ENCODE assay signal across 1 cellular context in the genomic region with DNA sequence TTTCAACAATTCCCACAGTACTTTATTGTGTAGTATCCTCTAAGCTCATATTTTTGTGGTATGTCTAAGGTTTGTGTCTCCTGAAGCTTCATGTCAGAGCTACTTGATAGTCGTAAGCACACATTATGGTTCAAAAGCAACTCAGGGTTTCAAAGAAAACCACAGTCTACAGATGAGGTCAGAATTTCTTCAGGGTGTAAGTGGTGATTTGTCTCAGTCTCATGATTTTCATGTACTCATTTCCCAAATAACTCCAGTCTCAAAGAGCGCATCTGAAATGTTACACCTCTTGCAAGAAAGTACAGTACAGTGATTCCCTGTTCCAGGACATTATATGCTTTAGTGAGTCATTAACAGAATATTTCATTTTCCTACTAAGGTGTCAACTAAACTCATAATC.
TF ChIP-seq lines count a peak whose summit lies in the region.

No MANE protein-coding gene starts in this region.

TF ChIP-seq in GM12878, 131 proteins besides CTCF, POLR2A, EP300 and RAD21 (continues in another document):
- TF ChIP-seq, protein P1, sequence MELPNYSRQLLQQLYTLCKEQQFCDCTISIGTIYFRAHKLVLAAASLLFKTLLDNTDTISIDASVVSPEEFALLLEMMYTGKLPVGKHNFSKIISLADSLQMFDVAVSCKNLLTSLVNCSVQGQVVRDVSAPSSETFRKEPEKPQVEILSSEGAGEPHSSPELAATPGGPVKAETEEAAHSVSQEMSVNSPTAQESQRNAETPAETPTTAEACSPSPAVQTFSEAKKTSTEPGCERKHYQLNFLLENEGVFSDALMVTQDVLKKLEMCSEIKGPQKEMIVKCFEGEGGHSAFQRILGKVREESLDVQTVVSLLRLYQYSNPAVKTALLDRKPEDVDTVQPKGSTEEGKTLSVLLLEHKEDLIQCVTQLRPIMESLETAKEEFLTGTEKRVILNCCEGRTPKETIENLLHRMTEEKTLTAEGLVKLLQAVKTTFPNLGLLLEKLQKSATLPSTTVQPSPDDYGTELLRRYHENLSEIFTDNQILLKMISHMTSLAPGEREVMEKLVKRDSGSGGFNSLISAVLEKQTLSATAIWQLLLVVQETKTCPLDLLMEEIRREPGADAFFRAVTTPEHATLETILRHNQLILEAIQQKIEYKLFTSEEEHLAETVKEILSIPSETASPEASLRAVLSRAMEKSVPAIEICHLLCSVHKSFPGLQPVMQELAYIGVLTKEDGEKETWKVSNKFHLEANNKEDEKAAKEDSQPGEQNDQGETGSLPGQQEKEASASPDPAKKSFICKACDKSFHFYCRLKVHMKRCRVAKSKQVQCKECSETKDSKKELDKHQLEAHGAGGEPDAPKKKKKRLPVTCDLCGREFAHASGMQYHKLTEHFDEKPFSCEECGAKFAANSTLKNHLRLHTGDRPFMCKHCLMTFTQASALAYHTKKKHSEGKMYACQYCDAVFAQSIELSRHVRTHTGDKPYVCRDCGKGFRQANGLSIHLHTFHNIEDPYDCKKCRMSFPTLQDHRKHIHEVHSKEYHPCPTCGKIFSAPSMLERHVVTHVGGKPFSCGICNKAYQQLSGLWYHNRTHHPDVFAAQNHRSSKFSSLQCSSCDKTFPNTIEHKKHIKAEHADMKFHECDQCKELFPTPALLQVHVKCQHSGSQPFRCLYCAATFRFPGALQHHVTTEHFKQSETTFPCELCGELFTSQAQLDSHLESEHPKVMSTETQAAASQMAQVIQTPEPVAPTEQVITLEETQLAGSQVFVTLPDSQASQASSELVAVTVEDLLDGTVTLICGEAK (IDR thresholded peaks at IDR 0.05; ENCODE audit: borderline replicate concordance) = no peak
- TF ChIP-seq BRCA1 (IDR thresholded peaks at IDR 0.05; ENCODE audit: low read depth, low read length) = no peak
- TF ChIP-seq HDGF (IDR thresholded peaks at IDR 0.05) = no peak
- no peak for TF ChIP-seq SMARCA5 (IDR thresholded peaks at IDR 0.05)
- TF ChIP-seq YBX1 (IDR thresholded peaks at IDR 0.05) = no peak
- TF ChIP-seq TCF7 (IDR thresholded peaks at IDR 0.05; ENCODE audit: borderline replicate concordance) = no peak
- TF ChIP-seq NKRF (conservative IDR thresholded peaks at IDR 0.05) = no peak
- TF ChIP-seq, protein P2, sequence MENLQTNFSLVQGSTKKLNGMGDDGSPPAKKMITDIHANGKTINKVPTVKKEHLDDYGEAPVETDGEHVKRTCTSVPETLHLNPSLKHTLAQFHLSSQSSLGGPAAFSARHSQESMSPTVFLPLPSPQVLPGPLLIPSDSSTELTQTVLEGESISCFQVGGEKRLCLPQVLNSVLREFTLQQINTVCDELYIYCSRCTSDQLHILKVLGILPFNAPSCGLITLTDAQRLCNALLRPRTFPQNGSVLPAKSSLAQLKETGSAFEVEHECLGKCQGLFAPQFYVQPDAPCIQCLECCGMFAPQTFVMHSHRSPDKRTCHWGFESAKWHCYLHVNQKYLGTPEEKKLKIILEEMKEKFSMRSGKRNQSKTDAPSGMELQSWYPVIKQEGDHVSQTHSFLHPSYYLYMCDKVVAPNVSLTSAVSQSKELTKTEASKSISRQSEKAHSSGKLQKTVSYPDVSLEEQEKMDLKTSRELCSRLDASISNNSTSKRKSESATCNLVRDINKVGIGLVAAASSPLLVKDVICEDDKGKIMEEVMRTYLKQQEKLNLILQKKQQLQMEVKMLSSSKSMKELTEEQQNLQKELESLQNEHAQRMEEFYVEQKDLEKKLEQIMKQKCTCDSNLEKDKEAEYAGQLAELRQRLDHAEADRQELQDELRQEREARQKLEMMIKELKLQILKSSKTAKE (IDR thresholded peaks at IDR 0.05; ENCODE audit: low read depth, poor library complexity, severe bottlenecking) = peak; percentile 59
- TF ChIP-seq SIN3A (IDR thresholded peaks at IDR 0.05; ENCODE audit: low read depth, low read length) = no peak
- TF ChIP-seq NFYA (IDR thresholded peaks at IDR 0.05; ENCODE audit: borderline replicate concordance, low read depth, low read length) = no peak
- TF ChIP-seq ETV6 (conservative IDR thresholded peaks at IDR 0.05 in 1 of 2, IDR thresholded peaks at IDR 0.05 in 1 of 2; ENCODE audit: borderline replicate concordance in 1 of 2, low read depth in 1 of 2) = no peak
- no peak for TF ChIP-seq HCFC1 (IDR thresholded peaks at IDR 0.05; ENCODE audit: low read length)
- TF ChIP-seq ZBED1 (IDR thresholded peaks at IDR 0.05; ENCODE audit: borderline replicate concordance) = no peak
- no peak for TF ChIP-seq PRDM15 (CRISPR knock-in tag; IDR thresholded peaks at IDR 0.05)
- no peak for TF ChIP-seq ZSCAN29 (IDR thresholded peaks at IDR 0.05)
- TF ChIP-seq CBX3 (IDR thresholded peaks at IDR 0.05; ENCODE audit: borderline replicate concordance, low read depth) = no peak
- TF ChIP-seq NR2C1 (IDR thresholded peaks at IDR 0.05) = no peak
- TF ChIP-seq TBL1XR1 (IDR thresholded peaks at IDR 0.05; ENCODE audit: low read depth, low read length) = no peak
- no peak for TF ChIP-seq CHD4 (IDR thresholded peaks at IDR 0.05)
- TF ChIP-seq RAD51 (IDR thresholded peaks at IDR 0.05) = no peak
- TF ChIP-seq KLF5 (IDR thresholded peaks at IDR 0.05; ENCODE audit: partially characterized antibody) = no peak
- TF ChIP-seq E2F4 (IDR thresholded peaks at IDR 0.05; ENCODE audit: low read depth, low read length) = no peak
- peak; percentile 75; the same call in 1 of the 2 replicates for TF ChIP-seq ATF2 (IDR thresholded peaks at IDR 0.05; ENCODE audit: low read length)
- no peak; the same call in 1 of the 2 replicates for TF ChIP-seq FOXM1 (IDR thresholded peaks at IDR 0.05; ENCODE audit: low read depth, low read length)
- no peak for TF ChIP-seq ZNF217 (IDR thresholded peaks at IDR 0.05)
- TF ChIP-seq ZBTB11 (CRISPR knock-in tag; IDR thresholded peaks at IDR 0.05) = no peak
- 0 out of 2 replicates have a peak, but pooled peaks have one; percentile 29 for TF ChIP-seq EED (IDR thresholded peaks at IDR 0.05; ENCODE audit: low read depth)
- no peak for TF ChIP-seq POLR2AphosphoS5 (IDR thresholded peaks at IDR 0.05; ENCODE audit: low read length)
- no peak for TF ChIP-seq IRF4 (IDR thresholded peaks at IDR 0.05; ENCODE audit: low read depth, low read length)
- TF ChIP-seq, protein P3, sequence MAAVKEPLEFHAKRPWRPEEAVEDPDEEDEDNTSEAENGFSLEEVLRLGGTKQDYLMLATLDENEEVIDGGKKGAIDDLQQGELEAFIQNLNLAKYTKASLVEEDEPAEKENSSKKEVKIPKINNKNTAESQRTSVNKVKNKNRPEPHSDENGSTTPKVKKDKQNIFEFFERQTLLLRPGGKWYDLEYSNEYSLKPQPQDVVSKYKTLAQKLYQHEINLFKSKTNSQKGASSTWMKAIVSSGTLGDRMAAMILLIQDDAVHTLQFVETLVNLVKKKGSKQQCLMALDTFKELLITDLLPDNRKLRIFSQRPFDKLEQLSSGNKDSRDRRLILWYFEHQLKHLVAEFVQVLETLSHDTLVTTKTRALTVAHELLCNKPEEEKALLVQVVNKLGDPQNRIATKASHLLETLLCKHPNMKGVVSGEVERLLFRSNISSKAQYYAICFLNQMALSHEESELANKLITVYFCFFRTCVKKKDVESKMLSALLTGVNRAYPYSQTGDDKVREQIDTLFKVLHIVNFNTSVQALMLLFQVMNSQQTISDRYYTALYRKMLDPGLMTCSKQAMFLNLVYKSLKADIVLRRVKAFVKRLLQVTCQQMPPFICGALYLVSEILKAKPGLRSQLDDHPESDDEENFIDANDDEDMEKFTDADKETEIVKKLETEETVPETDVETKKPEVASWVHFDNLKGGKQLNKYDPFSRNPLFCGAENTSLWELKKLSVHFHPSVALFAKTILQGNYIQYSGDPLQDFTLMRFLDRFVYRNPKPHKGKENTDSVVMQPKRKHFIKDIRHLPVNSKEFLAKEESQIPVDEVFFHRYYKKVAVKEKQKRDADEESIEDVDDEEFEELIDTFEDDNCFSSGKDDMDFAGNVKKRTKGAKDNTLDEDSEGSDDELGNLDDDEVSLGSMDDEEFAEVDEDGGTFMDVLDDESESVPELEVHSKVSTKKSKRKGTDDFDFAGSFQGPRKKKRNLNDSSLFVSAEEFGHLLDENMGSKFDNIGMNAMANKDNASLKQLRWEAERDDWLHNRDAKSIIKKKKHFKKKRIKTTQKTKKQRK (IDR thresholded peaks at IDR 0.05; ENCODE audit: low read depth, low read length) = no peak
- no peak for TF ChIP-seq PML (IDR thresholded peaks at IDR 0.05; ENCODE audit: low read length)
- TF ChIP-seq ZNF274 (IDR thresholded peaks at IDR 0.05; ENCODE audit: insufficient read depth, insufficient read length) = no peak
- no peak for TF ChIP-seq RCOR1 (conservative IDR thresholded peaks at IDR 0.05; ENCODE audit: low read depth, low read length)
- no peak for TF ChIP-seq SMC3 (IDR thresholded peaks at IDR 0.05; ENCODE audit: borderline replicate concordance, low read length)
- TF ChIP-seq NFIC (IDR thresholded peaks at IDR 0.05; ENCODE audit: low read depth, low read length) = peak; percentile 52; the same call in 1 of the 2 replicates
- no peak for TF ChIP-seq HDAC2 (IDR thresholded peaks at IDR 0.05)
- no peak for TF ChIP-seq NRF1 (conservative IDR thresholded peaks at IDR 0.05; ENCODE audit: low read depth, low read length)
- TF ChIP-seq CEBPB (IDR thresholded peaks at IDR 0.05; ENCODE audit: borderline replicate concordance in 1 of 2, low read depth in 2 of 2, low read length in 2 of 2) = no peak
